1 cellular context compared by ENCODE assay signal in genomic region chr1:243255791-243256512, GRCh38.
TF ChIP-seq lines count a peak whose summit lies in the region.

TSS of gene SDCCAG8 (plus strand) at chr1:243256041. CDS start at chr1:243256174, 133 bp downstream.

TF ChIP-seq in HepG2, 621 proteins besides CTCF, POLR2A, EP300 and RAD21 (continued from another document and continues in another):
- TF ChIP-seq ZNF687 (CRISPR knock-in tag; IDR thresholded peaks at IDR 0.05) (peak; percentile 87), ZFY (CRISPR knock-in tag; IDR thresholded peaks at IDR 0.05) (peak; percentile 97), ELF3 (CRISPR knock-in tag; IDR thresholded peaks at IDR 0.05) (no peak; the same call in 1 of the 2 replicates), DMAP1 (CRISPR knock-in tag; IDR thresholded peaks at IDR 0.05) (peak; percentile 56; the same call in 1 of the 2 replicates), ASH2L (IDR thresholded peaks at IDR 0.05; ENCODE audit: insufficient read length, low read depth, low read length) (peak; percentile 92), ZBTB2 (CRISPR knock-in tag; IDR thresholded peaks at IDR 0.05; ENCODE audit: low read depth) (0 out of 2 replicates have a peak, but pooled peaks have one; percentile 45), ZNF670 (CRISPR knock-in tag; IDR thresholded peaks at IDR 0.05; ENCODE audit: borderline replicate concordance) (no peak; the same call in 1 of the 2 replicates), NCOA1 (CRISPR knock-in tag; IDR thresholded peaks at IDR 0.05) (no peak), GMEB1 (CRISPR knock-in tag; IDR thresholded peaks at IDR 0.05; ENCODE audit: borderline replicate concordance) (peak; percentile 46; the same call in 1 of the 2 replicates), CHD2 (IDR thresholded peaks at IDR 0.05; ENCODE audit: low read depth, low read length) (0 out of 2 replicates have a peak, but pooled peaks have one; percentile 58), MLXIP (CRISPR knock-in tag; IDR thresholded peaks at IDR 0.05; ENCODE audit: borderline replicate concordance) (0 out of 2 replicates have a peak, but pooled peaks have one; percentile 36), SMAD3 (CRISPR knock-in tag; IDR thresholded peaks at IDR 0.05) (peak; percentile 36; the same call in 1 of the 2 replicates), SAP130 (CRISPR knock-in tag; IDR thresholded peaks at IDR 0.05; ENCODE audit: low read depth) (peak; percentile 85), NFYC (CRISPR knock-in tag; IDR thresholded peaks at IDR 0.05) (0 out of 2 replicates have a peak, but pooled peaks have one; percentile 40), ZNF143 (CRISPR knock-in tag; IDR thresholded peaks at IDR 0.05) (peak; percentile 88), GABPB1 (CRISPR knock-in tag; IDR thresholded peaks at IDR 0.05) (peak; percentile 80), ZNF350 (CRISPR knock-in tag; IDR thresholded peaks at IDR 0.05; ENCODE audit: borderline replicate concordance, low read depth) (no peak; the same call in 1 of the 2 replicates), THAP7 (CRISPR knock-in tag; IDR thresholded peaks at IDR 0.05) (peak; percentile 24; the same call in 1 of the 2 replicates), SRY (CRISPR knock-in tag; IDR thresholded peaks at IDR 0.05) (peak; percentile 40; the same call in 1 of the 2 replicates), YEATS2 (CRISPR knock-in tag; IDR thresholded peaks at IDR 0.05; ENCODE audit: borderline replicate concordance) (peak; percentile 76; the same call in 1 of the 2 replicates), ZNF563 (CRISPR knock-in tag; IDR thresholded peaks at IDR 0.05) (peak; percentile 58; the same call in 1 of the 2 replicates), ZNF614 (CRISPR knock-in tag; IDR thresholded peaks at IDR 0.05; ENCODE audit: borderline replicate concordance) (peak; percentile 19; the same call in 1 of the 2 replicates), USF2 (IDR thresholded peaks at IDR 0.05; ENCODE audit: low read depth, low read length) (no peak), USF2 (CRISPR knock-in tag; IDR thresholded peaks at IDR 0.05; ENCODE audit: borderline replicate concordance) (no peak), SRSF1 (optimal IDR thresholded peaks at IDR 0.05; ENCODE audit: low read depth, low read length) (peak; percentile 88), ZNF138 (CRISPR knock-in tag; IDR thresholded peaks at IDR 0.05; ENCODE audit: low read depth) (no peak), TGIF2 (CRISPR knock-in tag; IDR thresholded peaks at IDR 0.05) (peak; percentile 58; the same call in 1 of the 2 replicates), ZNF18 (CRISPR knock-in tag; IDR thresholded peaks at IDR 0.05; ENCODE audit: insufficient replicate concordance) (peak; percentile 23), PATZ1 (CRISPR knock-in tag; IDR thresholded peaks at IDR 0.05) (peak; percentile 93), KAT2B (IDR thresholded peaks at IDR 0.05; ENCODE audit: borderline replicate concordance, low read depth, low read length) (no peak), ZNF737 (CRISPR knock-in tag; IDR thresholded peaks at IDR 0.05; ENCODE audit: borderline replicate concordance) (0 out of 2 replicates have a peak, but pooled peaks have one; percentile 55), CREB1 (IDR thresholded peaks at IDR 0.05) (no peak), CREB1 (CRISPR knock-in tag; IDR thresholded peaks at IDR 0.05) (peak; percentile 65; the same call in 1 of the 2 replicates), IKZF5 (CRISPR knock-in tag; IDR thresholded peaks at IDR 0.05) (no peak; the same call in 1 of the 2 replicates), UBTF (CRISPR knock-in tag; IDR thresholded peaks at IDR 0.05) (peak; percentile 79), GATAD2A (CRISPR knock-in tag; IDR thresholded peaks at IDR 0.05) (0 out of 2 replicates have a peak, but pooled peaks have one; percentile 14), STAG1 (CRISPR knock-in tag; IDR thresholded peaks at IDR 0.05) (no peak)
